In genomic region chr7:34354906-34355305, GRCh38 we compare ENCODE assay signal across 17 cellular contexts.
DNase-seq lines count a peak whose midpoint lies in the region; ATAC-seq, FAIRE-seq and TF ChIP-seq lines count a peak whose summit lies in the region.
"Had no signal": no experiment of that assay in that cellular context is flagged by ENCODE, and none has a peak within 500 bp of the region (broad histone marks: within the 10 kb centered on the region; RNA-seq: fewer than 3 reads in every experiment).

No MANE protein-coding gene starts in this region.

- no peaks in the 10 kb centered on the region for H3K27me3 Mint-ChIP-seq in stimulated activated naive B cell treated with anti-CD40 and anti-IgM and Interleukin-4, amounts not matched to agents 10 μg/mL and 1 μg/mL and 100 μg/mL, for 72 hours
- no peaks in the 10 kb centered on the region for H3K27me3 Mint-ChIP-seq in activated T-helper 17 cell treated with anti-CD3 and anti-CD28 coated beads, Interleukin-2, amount 50 U/mL, for 72 hours
- H3K27me3 Mint-ChIP-seq: activated CD4-positive, alpha-beta memory T cell treated with anti-CD3 and anti-CD28 coated beads, Interleukin-2, amount 10 ng/mL, durations not matched to agents 7 days and 5 days had no signal

- H3K4me3 ChIP-seq in bronchial epithelial cell (ENCODE audit: low read depth, low read length) = no peak overlapping the region
- H3K4me3 ChIP-seq in mesenchymal stem cell (ENCODE audit: insufficient read depth in 1 of 2, low read depth in 1 of 2, low read length in 2 of 2) = no peak overlapping the region
- H3K4me3 ChIP-seq: ascending aorta, HAP-1 had no signal

- H3K4me2 ChIP-seq in mesenchymal stem cell (ENCODE audit: low read length, poor library complexity, severe bottlenecking) = no peak overlapping the region

- no peaks in the 10 kb centered on the region for H3K9me3 ChIP-seq in mesenchymal stem cell (ENCODE audit: control insufficient read depth, low read length)
- H3K9me3 ChIP-seq: ascending aorta, HAP-1 had no signal

- no peak overlapping the region for H3K18ac ChIP-seq in mesenchymal stem cell (ENCODE audit: low read depth in 1 of 2, low read length in 2 of 2)

- H3K4me1 ChIP-seq in mesenchymal stem cell (ENCODE audit: control insufficient read depth, insufficient read depth, low read depth, low read length) = peaks cover 1% of the 10 kb centered on the region
- H3K4me1 ChIP-seq: HAP-1 had no signal

- H3K4me3 Mint-ChIP-seq in stimulated activated naive B cell treated with anti-CD40 and anti-IgM and Interleukin-4, amounts not matched to agents 10 μg/mL and 1 μg/mL and 100 μg/mL, for 72 hours = no peak overlapping the region
- H3K4me3 Mint-ChIP-seq in activated T-helper 17 cell treated with anti-CD3 and anti-CD28 coated beads, Interleukin-2, amount 50 U/mL, for 72 hours = no peak overlapping the region
- H3K4me3 Mint-ChIP-seq: activated CD4-positive, alpha-beta memory T cell treated with anti-CD3 and anti-CD28 coated beads, Interleukin-2, amount 10 ng/mL, durations not matched to agents 7 days and 5 days; CD8-positive, alpha-beta T cell had no signal

- H2BK120ac ChIP-seq in mesenchymal stem cell (ENCODE audit: low read depth, low read length) = no peak overlapping the region

- H2AK5ac ChIP-seq in mesenchymal stem cell (ENCODE audit: low read length, severe bottlenecking) = no peak overlapping the region

- no peak overlapping the region for H2BK15ac ChIP-seq in mesenchymal stem cell (ENCODE audit: low read depth, poor library complexity, severe bottlenecking)

- no peak overlapping the region for H4K91ac ChIP-seq in mesenchymal stem cell (ENCODE audit: low read length)

- no peaks in the 10 kb centered on the region for H3K36me3 ChIP-seq in bronchial epithelial cell (ENCODE audit: control insufficient read depth, insufficient read depth, low read length)
- no peaks in the 10 kb centered on the region for H3K36me3 ChIP-seq in mesenchymal stem cell (ENCODE audit: control insufficient read depth in 1 of 2, insufficient read depth in 2 of 2, low read depth in 1 of 2, low read length in 2 of 2)
- H3K36me3 ChIP-seq: ascending aorta, HAP-1 had no signal

- H3K27me3 ChIP-seq in bronchial epithelial cell (ENCODE audit: control insufficient read depth, insufficient read depth, low read length) (no peaks in the 10 kb centered on the region), mesenchymal stem cell (ENCODE audit: control insufficient read depth in 1 of 2, insufficient read depth in 1 of 2, low read length in 2 of 2) (no peaks in the 10 kb centered on the region)
- H3K27me3 ChIP-seq: ascending aorta had no signal

- no peak for FAIRE-seq in bronchial epithelial cell (lab: Jason Lieb, UNC)
- FAIRE-seq: endometrium had no signal

- H4K8ac ChIP-seq in mesenchymal stem cell (ENCODE audit: low read length) = no peak overlapping the region

- H3K14ac ChIP-seq in mesenchymal stem cell (ENCODE audit: low read length in 2 of 2) = no peak overlapping the region

- no peak overlapping the region for H3K4ac ChIP-seq in mesenchymal stem cell (ENCODE audit: low read depth in 1 of 2, low read length in 2 of 2)

- no peak overlapping the region for H3K23ac ChIP-seq in mesenchymal stem cell (ENCODE audit: low read length in 2 of 2)

- no peaks in the 10 kb centered on the region for H3K36me3 Mint-ChIP-seq in stimulated activated naive B cell treated with anti-CD40 and anti-IgM and Interleukin-4, amounts not matched to agents 10 μg/mL and 1 μg/mL and 100 μg/mL, for 72 hours
- no peaks in the 10 kb centered on the region for H3K36me3 Mint-ChIP-seq in activated T-helper 17 cell treated with anti-CD3 and anti-CD28 coated beads, Interleukin-2, amount 50 U/mL, for 72 hours (ENCODE audit: low read depth)
- H3K36me3 Mint-ChIP-seq: CD8-positive, alpha-beta T cell had no signal

- H3K9ac ChIP-seq in mesenchymal stem cell (ENCODE audit: low read length) = peak overlapping the region; percentile 6

- no peaks in the 10 kb centered on the region for H3K79me1 ChIP-seq in mesenchymal stem cell (replicated peaks; ENCODE audit: low read length, poor library complexity, severe bottlenecking)

- no peak for ATAC-seq in stimulated activated naive B cell treated with anti-CD40 and anti-IgM and Interleukin-4, amounts not matched to agents 10 μg/mL and 1 μg/mL and 100 μg/mL, for 72 hours (replicated peaks)
- no peak for ATAC-seq in activated T-helper 17 cell treated with anti-CD3 and anti-CD28 coated beads, Interleukin-2, amount 50 U/mL, for 72 hours (replicated peaks)
- ATAC-seq: CD8-positive, alpha-beta T cell had no signal

- TF ChIP-seq CTCF in bronchial epithelial cell (IDR thresholded peaks at IDR 0.05; ENCODE audit: insufficient read depth, low read length, severe bottlenecking) = no peak

- no peak overlapping the region for H3K27ac Mint-ChIP-seq in stimulated activated naive B cell treated with anti-CD40 and anti-IgM and Interleukin-4, amounts not matched to agents 10 μg/mL and 1 μg/mL and 100 μg/mL, for 72 hours
- no peak overlapping the region for H3K27ac Mint-ChIP-seq in activated T-helper 17 cell treated with anti-CD3 and anti-CD28 coated beads, Interleukin-2, amount 50 U/mL, for 72 hours
- H3K27ac Mint-ChIP-seq: activated CD4-positive, alpha-beta memory T cell treated with anti-CD3 and anti-CD28 coated beads, Interleukin-2, amount 10 ng/mL, durations not matched to agents 7 days and 5 days; CD8-positive, alpha-beta T cell had no signal

- peak; percentile 61 for DNase-seq in Daoy (ENCODE audit: low read depth)
- DNase-seq in M059J (ENCODE audit: low read depth) = peak; percentile 87
- peak; percentile 47 for DNase-seq in bronchial epithelial cell (ENCODE audit: low read depth)
- DNase-seq in mesenchymal stem cell = peak; percentile 3
- no peak for DNase-seq in NCI-H524 treated with DMSO at 0.1 percent for 48 hours (lab: John Stamatoyannopoulos, UW)
- DNase-seq in stimulated activated naive B cell treated with anti-CD40 and anti-IgM and Interleukin-4, amounts not matched to agents 10 μg/mL and 1 μg/mL and 100 μg/mL, for 72 hours = no peak
- DNase-seq in T-helper 1 cell = no peak
- DNase-seq: activated CD4-positive, alpha-beta memory T cell treated with anti-CD3 and anti-CD28 coated beads, Interleukin-2, amount 10 ng/mL, durations not matched to agents 7 days and 5 days; CD8-positive, alpha-beta T cell; hypothalamus; NCI-H2029; SIG-M5; stimulated activated naive CD4-positive, alpha-beta T cell treated with Interleukin-2 at 50 U/mL for 16 hours had no signal

- no peaks in the 10 kb centered on the region for H3K4me1 Mint-ChIP-seq in stimulated activated naive B cell treated with anti-CD40 and anti-IgM and Interleukin-4, amounts not matched to agents 10 μg/mL and 1 μg/mL and 100 μg/mL, for 72 hours
- no peaks in the 10 kb centered on the region for H3K4me1 Mint-ChIP-seq in activated T-helper 17 cell treated with anti-CD3 and anti-CD28 coated beads, Interleukin-2, amount 50 U/mL, for 72 hours
- H3K4me1 Mint-ChIP-seq: activated CD4-positive, alpha-beta memory T cell treated with anti-CD3 and anti-CD28 coated beads, Interleukin-2, amount 10 ng/mL, durations not matched to agents 7 days and 5 days had no signal

- H3K9me3 Mint-ChIP-seq in stimulated activated naive B cell treated with anti-CD40 and anti-IgM and Interleukin-4, amounts not matched to agents 10 μg/mL and 1 μg/mL and 100 μg/mL, for 72 hours = no peaks in the 10 kb centered on the region
- H3K9me3 Mint-ChIP-seq in activated T-helper 17 cell treated with anti-CD3 and anti-CD28 coated beads, Interleukin-2, amount 50 U/mL, for 72 hours = no peaks in the 10 kb centered on the region
- H3K9me3 Mint-ChIP-seq: activated CD4-positive, alpha-beta memory T cell treated with anti-CD3 and anti-CD28 coated beads, Interleukin-2, amount 10 ng/mL, durations not matched to agents 7 days and 5 days; CD8-positive, alpha-beta T cell had no signal

- no peak overlapping the region for H2AFZ ChIP-seq in mesenchymal stem cell (ENCODE audit: low read depth, low read length)

- peak overlapping the region; percentile 73 for H3K27ac ChIP-seq in mesenchymal stem cell (ENCODE audit: low read length, poor library complexity, severe bottlenecking)

- no peak overlapping the region for H2BK12ac ChIP-seq in mesenchymal stem cell (ENCODE audit: low read length in 2 of 2)

- no peak overlapping the region for H2BK5ac ChIP-seq in mesenchymal stem cell (ENCODE audit: low read depth, low read length, poor library complexity, severe bottlenecking)

Comparison
In these comparisons a context has a peak if more than half of its experiments do, and no peak if none do; other contexts are left out.
1. DNase-seq: peak in Daoy (single experiment), M059J (single experiment), bronchial epithelial cell (single experiment) and mesenchymal stem cell (single experiment); none in NCI-H524 treated with DMSO at 0.1 percent for 48 hours (single experiment), stimulated activated naive B cell treated with anti-CD40 and anti-IgM and Interleukin-4, amounts not matched to agents 10 μg/mL and 1 μg/mL and 100 μg/mL, for 72 hours (single experiment) and T-helper 1 cell (0 of 5).